Comparison of ENCODE assay signal across 20 cellular contexts in the genomic region with DNA sequence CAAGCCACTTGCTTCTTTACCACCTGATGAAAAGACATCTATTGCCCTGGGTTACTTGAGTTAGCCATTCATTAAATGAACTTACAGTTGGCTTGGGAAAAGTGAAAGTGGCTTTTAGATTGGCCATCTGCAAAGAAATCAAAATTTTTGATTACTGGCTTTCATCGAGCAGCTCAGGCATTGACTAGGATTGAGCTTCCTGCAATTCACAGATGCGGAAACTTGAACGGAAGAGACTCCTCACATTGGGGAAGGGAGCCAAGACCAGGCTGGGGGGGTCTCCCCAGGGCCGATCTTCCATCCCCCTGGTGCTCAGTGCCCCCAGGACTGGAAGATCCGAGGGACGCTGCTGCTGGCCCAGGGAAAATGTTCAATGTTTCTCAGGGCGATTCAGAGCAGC.
DNase-seq lines count a peak whose midpoint lies in the region; ATAC-seq and TF ChIP-seq lines count a peak whose summit lies in the region.
"Had no signal": no experiment of that assay in that cellular context is flagged by ENCODE, and none has a peak within 500 bp of the region (broad histone marks: within the 10 kb centered on the region; RNA-seq: fewer than 3 reads in every experiment).

No MANE protein-coding gene starts in this region.

- H3K4me3 ChIP-seq in heart right ventricle (peak overlapping the region in 6 of 10 donors; percentile 11 to 37 (median 26)), dorsolateral prefrontal cortex (peak overlapping the region in 5 of 59 donors; percentile 4 to 12 (median 7)), skeletal muscle tissue (ENCODE audit: low read length in 3 of 3) (no peak overlapping the region)

- peak in 5 of 8 donors; percentile 44 to 74 (median 66) for ATAC-seq in heart right ventricle
- no peak for ATAC-seq in left ventricle myocardium superior
- no peak for ATAC-seq in T-helper 17 cell
- ATAC-seq in stimulated activated naive CD8-positive, alpha-beta T cell treated with anti-CD3 and anti-CD28 coated beads, Interleukin-15, amount 100 ng/mL, for 72 hours: no peak
- no peak for ATAC-seq in HG03442 (IDR thresholded peaks at IDR 0.05; ENCODE audit: unreplicated experiment)

- peak overlapping the region; percentile 59 for H3K27ac Mint-ChIP-seq in T-helper 17 cell
- H3K27ac Mint-ChIP-seq in stimulated activated naive CD8-positive, alpha-beta T cell treated with anti-CD3 and anti-CD28 coated beads, Interleukin-15, amount 100 ng/mL, for 72 hours: no peak overlapping the region

- H3K4me1 ChIP-seq in heart right ventricle (peaks cover 0 to 24% (median 0%) of the 10 kb centered on the region in 9 donors), skeletal muscle tissue (ENCODE audit: control insufficient read depth in 3 of 3, insufficient read depth in 3 of 3, low read length in 3 of 3) (peaks cover 0 to 3% (median 0%) of the 10 kb centered on the region in 3 donors)

- no peaks in the 10 kb centered on the region for H3K9me3 ChIP-seq in heart right ventricle
- no peaks in the 10 kb centered on the region for H3K9me3 ChIP-seq in T-helper 17 cell (ENCODE audit: control insufficient read depth, low read length, poor library complexity, severe bottlenecking)
- H3K9me3 ChIP-seq in skeletal muscle tissue (ENCODE audit: control insufficient read depth in 3 of 3, low read length in 3 of 3): no peaks in the 10 kb centered on the region

- DNase-seq in heart right ventricle: no peak
- DNase-seq in left ventricle myocardium superior: no peak
- no peak for DNase-seq in T-helper 17 cell
- no peak for DNase-seq in dorsolateral prefrontal cortex
- DNase-seq in stimulated activated CD4-positive, alpha-beta T cell treated with anti-CD3 and anti-CD28 coated beads, Interleukin-2, amount 100 ng/mL, for 24 hours: no peak
- DNase-seq in stimulated activated naive CD8-positive, alpha-beta T cell treated with anti-CD3 and anti-CD28 coated beads, Interleukin-15, amount 100 ng/mL, for 72 hours: no peak
- DNase-seq: 8988T, AML-193, C1 segment of cervical spinal cord, DMS79, GOT3, HCEC 1CT, IMR-90, NCI-H1105 treated with DMSO at 0.1 percent for 48 hours, NCI-H2081 treated with DMSO at 0.1 percent for 48 hours, NCI-H2171 treated with DMSO at 0.1 percent for 48 hours, NCI-H524 treated with DMSO at 0.1 percent for 48 hours had no signal

- intact Hi-C loops in heart right ventricle (cut with DNase I) (loop anchor here in 4 of 10 donors (10.0 kb wide), 3 partner anchors 134 to 564 kb away; a partner anchor contains a TSS), left ventricle myocardium superior (cut with micrococcal nuclease) (no loop called here), dorsolateral prefrontal cortex (cut with DNase I) (no loop called here)

- peak overlapping the region in 4 of 10 donors; percentile 12 to 48 (median 19) for H3K27ac ChIP-seq in heart right ventricle
- H3K27ac ChIP-seq in dorsolateral prefrontal cortex: peak overlapping the region in 45 of 59 donors; percentile 3 to 77 (median 48)
- H3K27ac ChIP-seq in skeletal muscle tissue (ENCODE audit: low read depth, low read length): peak overlapping the region; percentile 10
- H3K27ac ChIP-seq: KMS-11 had no signal

- no peaks in the 10 kb centered on the region for H3K27me3 Mint-ChIP-seq in T-helper 17 cell
- H3K27me3 Mint-ChIP-seq in stimulated activated naive CD8-positive, alpha-beta T cell treated with anti-CD3 and anti-CD28 coated beads, Interleukin-15, amount 100 ng/mL, for 72 hours: no peaks in the 10 kb centered on the region

- H3K9me3 Mint-ChIP-seq in stimulated activated naive CD8-positive, alpha-beta T cell treated with anti-CD3 and anti-CD28 coated beads, Interleukin-15, amount 100 ng/mL, for 72 hours: peaks cover 0 to 10% of the 10 kb centered on the region in 2 donors

- TF ChIP-seq CTCF in heart right ventricle (IDR thresholded peaks at IDR 0.05) (no peak), dorsolateral prefrontal cortex (IDR thresholded peaks at IDR 0.05 in 54 of 56, conservative IDR thresholded peaks at IDR 0.05 in 2 of 56; ENCODE audit: low read depth in 1 of 56, partially characterized antibody in 56 of 56) (no peak)

- no peaks in the 10 kb centered on the region for H3K27me3 ChIP-seq in heart right ventricle
- H3K27me3 ChIP-seq in dorsolateral prefrontal cortex: no peaks in the 10 kb centered on the region
- no peaks in the 10 kb centered on the region for H3K27me3 ChIP-seq in skeletal muscle tissue (ENCODE audit: control insufficient read depth in 3 of 3, insufficient read depth in 3 of 3, low read length in 3 of 3)

- H3K36me3 Mint-ChIP-seq in T-helper 17 cell (ENCODE audit: low read depth): peaks cover 18% of the 10 kb centered on the region

- WGBS in heart right ventricle, 2 donors: 64 to 76% methylated on average over 7 of the region's 7 CpGs

- H3K36me3 ChIP-seq in heart right ventricle (peaks cover 0 to 91% (median 0%) of the 10 kb centered on the region in 9 donors), skeletal muscle tissue (ENCODE audit: control insufficient read depth in 3 of 3, insufficient read depth in 3 of 3, low read length in 3 of 3) (peaks cover 0 to 10% (median 0%) of the 10 kb centered on the region in 3 donors)

- no peak overlapping the region for H3K4me3 Mint-ChIP-seq in T-helper 17 cell
- H3K4me3 Mint-ChIP-seq in stimulated activated naive CD8-positive, alpha-beta T cell treated with anti-CD3 and anti-CD28 coated beads, Interleukin-15, amount 100 ng/mL, for 72 hours: no peak overlapping the region

- peaks cover 47% of the 10 kb centered on the region for H3K4me1 Mint-ChIP-seq in T-helper 17 cell
- H3K4me1 Mint-ChIP-seq in stimulated activated naive CD8-positive, alpha-beta T cell treated with anti-CD3 and anti-CD28 coated beads, Interleukin-15, amount 100 ng/mL, for 72 hours: peaks cover 50% of the 10 kb centered on the region

- no peak overlapping the region for H3K9ac ChIP-seq in skeletal muscle tissue (ENCODE audit: low read depth in 1 of 3, low read length in 3 of 3)
- H3K9ac ChIP-seq: KMS-11 had no signal

Comparison
In these comparisons a context has a peak if more than half of its experiments do, and no peak if none do; other contexts are left out.
1. ATAC-seq: peak in heart right ventricle (5 of 8); none in left ventricle myocardium superior (single experiment), T-helper 17 cell (single experiment), stimulated activated naive CD8-positive, alpha-beta T cell treated with anti-CD3 and anti-CD28 coated beads, Interleukin-15, amount 100 ng/mL, for 72 hours (single experiment) and HG03442 (single experiment).
2. H3K4me3 ChIP-seq: peak in heart right ventricle (6 of 10); none in skeletal muscle tissue (0 of 3).